In the genomic region with DNA sequence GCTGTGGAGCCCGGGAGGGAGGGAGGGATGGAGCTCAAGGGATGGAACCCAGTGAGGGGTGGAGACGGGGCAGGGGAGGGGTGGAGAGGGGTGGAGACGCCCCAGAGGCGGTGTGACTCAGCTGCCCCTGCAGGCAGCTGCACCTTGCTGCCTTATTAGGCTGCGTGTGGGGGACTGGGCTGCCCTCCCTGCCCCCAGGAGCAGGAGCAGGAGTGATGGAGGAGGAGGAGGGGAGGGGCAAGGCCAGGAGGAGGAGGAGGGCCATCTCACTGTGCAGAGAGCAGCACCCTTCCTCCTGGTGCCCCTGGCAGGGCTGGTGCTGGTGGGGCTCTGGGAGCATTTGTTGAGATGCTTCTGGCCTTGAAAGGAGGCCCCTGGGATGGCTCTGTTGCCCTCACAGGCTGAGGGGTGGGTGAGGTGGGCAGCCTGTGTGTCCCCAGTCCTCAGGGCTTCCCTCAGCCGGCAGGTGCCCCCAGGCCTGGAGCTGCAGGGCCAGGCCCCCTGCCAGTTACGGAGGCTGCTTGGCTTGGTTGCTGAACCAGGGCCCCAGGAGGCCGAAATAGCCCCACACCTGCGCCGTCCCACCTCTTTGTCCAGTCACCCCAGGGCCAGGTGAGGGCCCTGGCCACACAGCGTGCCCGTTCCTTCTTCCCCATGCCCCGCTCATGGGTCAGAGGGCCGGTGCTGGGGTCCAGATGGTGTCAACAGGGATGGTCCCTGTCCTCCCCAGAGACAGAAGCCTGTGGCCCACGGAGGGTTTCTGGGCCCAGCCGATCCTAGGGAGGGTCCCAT, we compare ENCODE assay signal across 9 cellular contexts. TPM values are rescaled to one million over a fixed set of nuclear protein-coding genes. Genes with fewer than 3 reads are reported as not detected.
DNase-seq lines count a peak whose midpoint lies in the region; ATAC-seq and TF ChIP-seq lines count a peak whose summit lies in the region.
"Had no signal": no experiment of that assay in that cellular context is flagged by ENCODE, and none has a peak within 500 bp of the region (broad histone marks: within the 10 kb centered on the region; RNA-seq: fewer than 3 reads in every experiment).

No MANE protein-coding gene starts in this region.

- H3K27ac Mint-ChIP-seq in immature natural killer cell, result peak overlapping the region in 1 of 6 donors; percentile 51

- H3K9me3 ChIP-seq in OCI-LY1 (ENCODE audit: low read length) (no peaks in the 10 kb centered on the region), hepatocyte (ENCODE audit: low read depth) (no peaks in the 10 kb centered on the region)

- no peaks in the 10 kb centered on the region for H4K20me1 ChIP-seq in OCI-LY1 (ENCODE audit: insufficient read depth, low read length)
- H4K20me1 ChIP-seq in hepatocyte (ENCODE audit: insufficient read depth, poor library complexity, severe bottlenecking), result peaks cover 74% of the 10 kb centered on the region

- H3K79me2 ChIP-seq in OCI-LY1 (ENCODE audit: insufficient read depth, low read length) (no peaks in the 10 kb centered on the region), hepatocyte (peaks cover 55% of the 10 kb centered on the region)

- H3K27me3 ChIP-seq in OCI-LY1 (ENCODE audit: insufficient read depth, low read length), result no peaks in the 10 kb centered on the region
- no peaks in the 10 kb centered on the region for H3K27me3 ChIP-seq in hepatocyte

- peak overlapping the region; percentile 53 for H3K9ac ChIP-seq in OCI-LY1 (ENCODE audit: low read length)

- H3K4me3 Mint-ChIP-seq in immature natural killer cell, result no peak overlapping the region
- H3K4me3 Mint-ChIP-seq: activated T-cell treated with anti-CD3 and anti-CD28 coated beads, Interleukin-2, amount 50 U/mL, for 4 hours had no signal

- H3K4me2 ChIP-seq in OCI-LY1 (ENCODE audit: low read length), result peak overlapping the region; percentile 73
- H3K4me2 ChIP-seq in hepatocyte, result no peak overlapping the region

- no peak for TF ChIP-seq CTCF in OCI-LY1 (IDR thresholded peaks at IDR 0.05; ENCODE audit: low read length)
- no peak for TF ChIP-seq CTCF in fibroblast of pulmonary artery (IDR thresholded peaks at IDR 0.05; ENCODE audit: low read length, missing control alignments)
- TF ChIP-seq CTCF in hepatocyte (IDR thresholded peaks at IDR 0.05; ENCODE audit: poor library complexity), result no peak

- H3K27ac ChIP-seq in OCI-LY1 (ENCODE audit: low read depth, low read length, poor library complexity, severe bottlenecking) (peak overlapping the region; percentile 100), hepatocyte (no peak overlapping the region)

- no peaks in the 10 kb centered on the region for H3K9me3 Mint-ChIP-seq in immature natural killer cell
- H3K9me3 Mint-ChIP-seq: activated T-cell treated with anti-CD3 and anti-CD28 coated beads, Interleukin-2, amount 50 U/mL, for 4 hours had no signal

- no peak for ATAC-seq in GM21723 (IDR thresholded peaks at IDR 0.05; ENCODE audit: unreplicated experiment)
- ATAC-seq: activated T-cell treated with anti-CD3 and anti-CD28 coated beads, Interleukin-2, amount 50 U/mL, for 4 hours had no signal

- H3K9me2 ChIP-seq in OCI-LY1 (ENCODE audit: low read depth, low read length) (no peaks in the 10 kb centered on the region), hepatocyte (replicated peaks; ENCODE audit: insufficient read depth) (no peaks in the 10 kb centered on the region)

- peaks cover 87% of the 10 kb centered on the region for H3K4me1 ChIP-seq in OCI-LY1 (ENCODE audit: insufficient read depth, low read length, severe bottlenecking)
- peaks cover 19% of the 10 kb centered on the region for H3K4me1 ChIP-seq in hepatocyte (ENCODE audit: insufficient read depth)

- WGBS in hepatocyte (ENCODE audit: low lambda C conversion rate, missing lambda C conversion rate), result 97% methylated on average over 11 of the region's 16 CpGs

- H3K27me3 Mint-ChIP-seq in immature natural killer cell (ENCODE audit: low read depth in 3 of 3), result peaks cover 4 to 10% (median 7%) of the 10 kb centered on the region in 3 donors

- H3F3A ChIP-seq in OCI-LY1 (ENCODE audit: insufficient read depth, low read length), result no peaks in the 10 kb centered on the region; the same call in 1 of the 2 replicates

- peaks cover 44 to 50% of the 10 kb centered on the region in 2 donors for H3K4me1 Mint-ChIP-seq in immature natural killer cell

- peak overlapping the region; percentile 69 for H3K4me3 ChIP-seq in OCI-LY1 (ENCODE audit: low read depth, low read length, poor library complexity, severe bottlenecking)
- no peak overlapping the region for H3K4me3 ChIP-seq in fibroblast of pulmonary artery (replicated peaks; ENCODE audit: low read depth, low read length)
- no peak overlapping the region for H3K4me3 ChIP-seq in hepatocyte

- no peaks in the 10 kb centered on the region for H3K36me3 Mint-ChIP-seq in immature natural killer cell

- H3K36me3 ChIP-seq in OCI-LY1 (ENCODE audit: insufficient read depth, low read length) (peaks cover 41% of the 10 kb centered on the region), hepatocyte (replicated peaks; ENCODE audit: insufficient read depth, low read depth) (no peaks in the 10 kb centered on the region)

- DNase-seq in ELR (ENCODE audit: low read depth) (peak; percentile 76), fibroblast of pulmonary artery (ENCODE audit: low read depth) (peak; percentile 54), putamen (ENCODE audit: low spot score) (peak; percentile 84), NCI-H748 (lab: John Stamatoyannopoulos, UW; ENCODE audit: unreplicated experiment) (no peak), immature natural killer cell (no peak), hepatocyte (ENCODE audit: low spot score) (no peak)
- DNase-seq: activated T-cell treated with anti-CD3 and anti-CD28 coated beads, Interleukin-2, amount 50 U/mL, for 4 hours had no signal

- H2AFZ ChIP-seq in OCI-LY1 (ENCODE audit: low read length) (no peak overlapping the region), hepatocyte (no peak overlapping the region)

RNA-seq across cellular contexts. Expression of a gene that starts 9.5 kb away (rescaled TPM):
- polyA plus RNA-seq in immature natural killer cell (100 to 1,000 TPM in 2 of 3 donors, 10 to 100 TPM in 1; 87.7 to 111 (median 108) TPM), hepatocyte (68.5 and 85.4 TPM in 2 replicates)
- 31.4 and 33.8 TPM in 2 replicates for total RNA-seq in hepatocyte

RNA-seq across cellular contexts. Expression of a gene that starts 14.0 kb away (rescaled TPM):
- polyA plus RNA-seq in immature natural killer cell (10 to 100 TPM; 33.1 to 56.9 (median 49.7) TPM), hepatocyte (471 and 472 TPM in 2 replicates)
- total RNA-seq in hepatocyte, result 216 and 233 TPM in 2 replicates

RNA-seq across cellular contexts. Expression of a gene that starts 53.2 kb away (rescaled TPM):
- not detected for polyA plus RNA-seq in immature natural killer cell
- 0.07 and 0.32 TPM in 2 replicates for total RNA-seq in hepatocyte
- 0.13 and 0.36 TPM in 2 replicates for polyA plus RNA-seq in hepatocyte
- total RNA-seq: activated T-cell treated with anti-CD3 and anti-CD28 coated beads, Interleukin-2, amount 50 U/mL, for 4 hours had no signal

RNA-seq across cellular contexts. Expression of a gene that starts 53.7 kb away (rescaled TPM):
- 1 to 10 TPM in 1 of 3 donors, under 1 TPM in 2; 0.13 to 1.1 (median 0.73) TPM for polyA plus RNA-seq in immature natural killer cell
- 1.8 and 4.0 TPM in 2 replicates for total RNA-seq in hepatocyte
- 4.9 and 6.4 TPM in 2 replicates for polyA plus RNA-seq in hepatocyte

Comparison
In these comparisons a context has a peak if more than half of its experiments do, and no peak if none do; other contexts are left out.
1. DNase-seq: peak in ELR (single experiment), fibroblast of pulmonary artery (single experiment) and putamen (single experiment); none in NCI-H748 (single experiment), immature natural killer cell (0 of 3) and hepatocyte (single experiment).